In the genomic region with DNA sequence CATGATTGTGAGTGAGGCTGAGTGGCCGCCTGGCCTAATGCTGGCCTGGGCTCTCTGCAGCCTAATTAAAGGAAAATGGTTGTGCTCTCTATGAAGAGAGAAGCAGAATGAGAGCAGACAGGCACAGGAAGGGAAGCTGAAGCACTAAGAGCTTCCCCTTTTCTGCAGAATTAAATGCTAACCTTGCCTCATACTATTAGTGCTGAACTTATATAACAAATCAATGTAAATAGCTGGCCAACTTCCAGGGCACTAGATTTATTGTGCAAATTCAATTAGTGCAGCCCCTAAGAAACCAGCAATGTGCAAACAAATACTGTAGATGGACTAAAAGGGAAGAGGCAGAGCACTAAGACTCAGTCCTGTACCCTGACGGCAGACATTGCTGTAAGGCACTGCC, we compare ENCODE assay signal across 1 cellular context.
TF ChIP-seq lines count a peak whose summit lies in the region.

No MANE protein-coding gene starts in this region.

TF ChIP-seq in neural cell, 6 proteins besides CTCF, POLR2A, EP300 and RAD21 (continued from another document):
- TF ChIP-seq TAF1 (IDR thresholded peaks at IDR 0.05; ENCODE audit: low read depth): no peak
- no peak for TF ChIP-seq POLR2AphosphoS5 (IDR thresholded peaks at IDR 0.05)
TF ChIP-seq in neural cell: peak in this region for 0.
